In the genomic region with DNA sequence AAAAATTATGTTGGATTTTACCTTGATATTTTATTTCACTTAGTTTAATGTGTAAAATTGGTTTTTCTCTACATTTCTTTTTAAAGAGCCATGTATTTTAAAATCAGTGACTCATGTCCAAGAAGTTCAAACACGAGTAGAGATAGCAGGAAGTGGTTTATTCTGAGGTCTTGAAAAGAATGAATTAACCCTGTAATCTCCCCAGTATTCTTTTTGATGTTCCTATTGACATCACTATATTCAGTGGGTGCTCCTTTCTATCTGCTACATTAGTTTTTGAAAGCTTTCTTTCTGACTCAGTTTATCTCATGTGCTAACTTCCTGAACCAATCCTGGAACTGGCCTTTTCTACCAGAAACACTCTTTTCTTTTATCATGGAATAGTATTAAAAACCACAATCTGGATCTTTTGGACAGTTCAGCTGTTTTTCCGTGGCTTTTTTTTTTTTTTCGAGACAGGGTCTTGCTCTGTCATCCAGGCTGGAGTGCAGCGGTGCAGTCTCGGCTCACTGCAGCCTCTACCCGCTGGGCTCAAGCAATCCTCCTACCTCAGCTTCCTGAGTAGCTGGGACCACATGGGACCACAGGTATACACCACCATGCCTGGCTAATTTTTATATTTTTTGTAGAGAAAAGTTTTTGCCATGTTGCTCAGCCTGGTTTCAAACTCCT, we compare ENCODE assay signal across 10 cellular contexts.
A peak's percentile ranks its signal among the peaks of the same experiment; 100 is the strongest.
DNase-seq lines count a peak whose midpoint lies in the region; ATAC-seq, FAIRE-seq and TF ChIP-seq lines count a peak whose summit lies in the region.
"Had no signal": no experiment of that assay in that cellular context is flagged by ENCODE, and none has a peak within 500 bp of the region (broad histone marks: within the 10 kb centered on the region; RNA-seq: fewer than 3 reads in every experiment).

No MANE protein-coding gene starts in this region.

- H2AFZ ChIP-seq in Karpas-422 (ENCODE audit: low read length): no peak overlapping the region
- H2AFZ ChIP-seq: GM23338 had no signal

- H3K4me3 ChIP-seq in bronchial epithelial cell (ENCODE audit: low read depth, low read length): no peak overlapping the region
- H3K4me3 ChIP-seq in Karpas-422 (ENCODE audit: low read length): no peak overlapping the region
- H3K4me3 ChIP-seq: GM23338 had no signal

- in situ Hi-C loops in KBM-7 (cut with MboI; ENCODE audit: low pct_unique_long_range_greater_than_20kb, low sequenced_read_pairs): no loop called here

- CTCF ChIA-PET in activated naive CD4-positive, alpha-beta T cell treated with anti-CD3 and anti-CD28 coated beads, Interleukin-2, amount 10 ng/mL, durations not matched to agents 7 days and 5 days (lab: Charles Lee): no interaction called here

- no peaks in the 10 kb centered on the region for H3K27me3 Mint-ChIP-seq in activated naive CD4-positive, alpha-beta T cell treated with anti-CD3 and anti-CD28 coated beads, Interleukin-2, amount 10 ng/mL, durations not matched to agents 7 days and 5 days
- H3K27me3 Mint-ChIP-seq in stimulated activated naive CD8-positive, alpha-beta T cell treated with anti-CD3 and anti-CD28 coated beads, Interleukin-15, amount 100 ng/mL, for 72 hours: no peaks in the 10 kb centered on the region

- peaks cover 2% of the 10 kb centered on the region for H3K9me3 Mint-ChIP-seq in activated naive CD4-positive, alpha-beta T cell treated with anti-CD3 and anti-CD28 coated beads, Interleukin-2, amount 10 ng/mL, durations not matched to agents 7 days and 5 days
- H3K9me3 Mint-ChIP-seq in stimulated activated naive CD8-positive, alpha-beta T cell treated with anti-CD3 and anti-CD28 coated beads, Interleukin-15, amount 100 ng/mL, for 72 hours: peaks cover 0 to 4% of the 10 kb centered on the region in 2 donors

- H3K79me2 ChIP-seq in Karpas-422 (ENCODE audit: low read length): no peaks in the 10 kb centered on the region

- no peaks in the 10 kb centered on the region for H3K9me3 ChIP-seq in Karpas-422 (ENCODE audit: low read length)

- H3K9ac ChIP-seq in Karpas-422 (ENCODE audit: low read length): no peak overlapping the region

- FAIRE-seq in bronchial epithelial cell (lab: Jason Lieb, UNC): no peak

- no peak overlapping the region for H3K4me2 ChIP-seq in Karpas-422 (ENCODE audit: low read depth, low read length, poor library complexity, severe bottlenecking)
- H3K4me2 ChIP-seq: GM23338 had no signal

- H3K36me3 ChIP-seq in bronchial epithelial cell (ENCODE audit: control insufficient read depth, insufficient read depth, low read length) (no peaks in the 10 kb centered on the region), Karpas-422 (ENCODE audit: insufficient read depth, low read length) (no peaks in the 10 kb centered on the region)

- H4K20me1 ChIP-seq in Karpas-422 (ENCODE audit: insufficient read depth, low read depth, low read length): no peaks in the 10 kb centered on the region

- H3K4me1 ChIP-seq in Karpas-422 (ENCODE audit: low read length): peaks cover 4% of the 10 kb centered on the region

- H3K36me3 Mint-ChIP-seq in activated naive CD4-positive, alpha-beta T cell treated with anti-CD3 and anti-CD28 coated beads, Interleukin-2, amount 10 ng/mL, durations not matched to agents 7 days and 5 days: peaks cover 1% of the 10 kb centered on the region

- no peak for DNase-seq in activated naive CD4-positive, alpha-beta T cell treated with anti-CD3 and anti-CD28 coated beads, Interleukin-2, amount 10 ng/mL, durations not matched to agents 7 days and 5 days
- DNase-seq in activated naive CD4-positive, alpha-beta T cell treated with Interleukin-2 at 50 U/mL for 16 hours: no peak
- DNase-seq in KBM-7 (peak; percentile 29), bronchial epithelial cell (ENCODE audit: low read depth) (peak; percentile 44), Karpas-422 (no peak)
- DNase-seq in stimulated activated naive CD8-positive, alpha-beta T cell treated with anti-CD3 and anti-CD28 coated beads, Interleukin-15, amount 100 ng/mL, for 72 hours: peak in 1 of 2 donors; percentile 22
- DNase-seq: NCI-H510A had no signal

- no peaks in the 10 kb centered on the region for H3K9me2 ChIP-seq in Karpas-422 (replicated peaks; ENCODE audit: insufficient read depth, low read length)

- TF ChIP-seq CTCF in bronchial epithelial cell (IDR thresholded peaks at IDR 0.05; ENCODE audit: insufficient read depth, low read length, severe bottlenecking): no peak

- peak overlapping the region; percentile 54 for H3K4me3 Mint-ChIP-seq in activated naive CD4-positive, alpha-beta T cell treated with anti-CD3 and anti-CD28 coated beads, Interleukin-2, amount 10 ng/mL, durations not matched to agents 7 days and 5 days
- peak overlapping the region; percentile 76 to 79 for H3K4me3 Mint-ChIP-seq in stimulated activated naive CD8-positive, alpha-beta T cell treated with anti-CD3 and anti-CD28 coated beads, Interleukin-15, amount 100 ng/mL, for 72 hours
- H3K4me3 Mint-ChIP-seq: GM23338 had no signal

- peak; percentile 99 for ATAC-seq in stimulated activated naive CD8-positive, alpha-beta T cell treated with anti-CD3 and anti-CD28 coated beads, Interleukin-15, amount 100 ng/mL, for 72 hours
- ATAC-seq in GM19035 (IDR thresholded peaks at IDR 0.05; ENCODE audit: unreplicated experiment) (no peak), GM21737 (IDR thresholded peaks at IDR 0.05; ENCODE audit: unreplicated experiment) (no peak)
- ATAC-seq: GM23338 had no signal

- no peak overlapping the region for H3K27ac ChIP-seq in Karpas-422 (ENCODE audit: low read length)

- H3K27me3 ChIP-seq in bronchial epithelial cell (ENCODE audit: control insufficient read depth, insufficient read depth, low read length): no peaks in the 10 kb centered on the region
- H3K27me3 ChIP-seq in Karpas-422 (ENCODE audit: low read length): no peaks in the 10 kb centered on the region

- peaks cover 19% of the 10 kb centered on the region for H3K4me1 Mint-ChIP-seq in activated naive CD4-positive, alpha-beta T cell treated with anti-CD3 and anti-CD28 coated beads, Interleukin-2, amount 10 ng/mL, durations not matched to agents 7 days and 5 days
- H3K4me1 Mint-ChIP-seq in stimulated activated naive CD8-positive, alpha-beta T cell treated with anti-CD3 and anti-CD28 coated beads, Interleukin-15, amount 100 ng/mL, for 72 hours: peaks cover 28% of the 10 kb centered on the region

- peak overlapping the region; percentile 54 for H3K27ac Mint-ChIP-seq in activated naive CD4-positive, alpha-beta T cell treated with anti-CD3 and anti-CD28 coated beads, Interleukin-2, amount 10 ng/mL, durations not matched to agents 7 days and 5 days
- H3K27ac Mint-ChIP-seq in stimulated activated naive CD8-positive, alpha-beta T cell treated with anti-CD3 and anti-CD28 coated beads, Interleukin-15, amount 100 ng/mL, for 72 hours: peak overlapping the region; percentile 72 to 77
- H3K27ac Mint-ChIP-seq: GM23338 had no signal

Comparison
In these comparisons a context has a peak if more than half of its experiments do, and no peak if none do; other contexts are left out.
1. DNase-seq: peak in KBM-7 (single experiment) and bronchial epithelial cell (single experiment); none in activated naive CD4-positive, alpha-beta T cell treated with anti-CD3 and anti-CD28 coated beads, Interleukin-2, amount 10 ng/mL, durations not matched to agents 7 days and 5 days (single experiment), activated naive CD4-positive, alpha-beta T cell treated with Interleukin-2 at 50 U/mL for 16 hours (single experiment) and Karpas-422 (single experiment).